8 cellular contexts compared by ENCODE assay signal in the genomic region with DNA sequence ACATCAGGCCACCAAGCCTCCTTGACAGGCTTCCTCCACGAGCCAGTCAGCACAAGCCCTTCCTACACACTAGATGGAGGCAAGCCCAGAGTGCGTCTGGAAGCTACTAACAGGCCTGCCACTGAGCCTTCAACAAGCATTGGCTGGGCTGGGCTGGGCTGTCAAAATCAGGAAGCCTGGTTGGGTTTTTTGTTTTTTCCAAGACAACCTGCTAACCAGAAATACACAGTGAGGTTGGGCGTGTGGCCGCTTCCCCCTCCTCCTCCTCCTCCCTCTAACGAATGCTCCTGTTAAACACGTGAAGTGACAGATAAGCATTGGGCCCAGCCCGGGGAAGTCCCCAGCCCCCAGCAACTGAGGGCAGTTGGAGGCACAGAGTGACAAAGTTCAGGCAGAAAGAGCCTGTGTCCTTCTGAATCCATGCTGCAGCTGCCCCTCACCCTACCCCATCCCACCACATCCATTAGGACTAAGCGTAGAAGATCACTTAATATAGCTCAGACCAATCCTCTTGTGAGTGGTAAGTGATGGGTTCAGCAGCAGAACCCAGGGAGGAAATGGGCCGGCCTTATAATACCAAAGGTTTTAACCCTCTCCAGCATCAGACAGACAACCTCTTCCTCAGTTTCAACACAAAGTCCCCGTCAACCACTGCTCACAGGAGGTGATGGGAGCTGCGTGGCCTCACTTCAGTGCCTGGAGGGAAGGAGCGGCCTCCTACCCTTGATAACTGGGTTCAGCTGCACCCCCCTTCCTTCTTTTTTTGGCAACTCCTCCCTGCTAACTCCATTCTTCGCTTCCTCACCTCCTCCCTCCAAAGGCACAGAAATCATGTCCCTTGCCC. TPM values are rescaled to one million over a fixed set of nuclear protein-coding genes. Genes with fewer than 3 reads are reported as not detected.
DNase-seq lines count a peak whose midpoint lies in the region; ATAC-seq and TF ChIP-seq lines count a peak whose summit lies in the region.

No MANE protein-coding gene starts in this region.

- H3K9me3 ChIP-seq in KOPT-K1 (ENCODE audit: insufficient read depth, low read length, poor library complexity, severe bottlenecking) (no peaks in the 10 kb centered on the region), lung (ENCODE audit: control insufficient read depth in 2 of 2, insufficient read depth in 1 of 2, low read length in 1 of 2) (no peaks in the 10 kb centered on the region)

- no peaks in the 10 kb centered on the region for H3K27me3 ChIP-seq in lung (ENCODE audit: control insufficient read depth, insufficient read depth)

- H3K36me3 ChIP-seq in KOPT-K1 (ENCODE audit: insufficient read depth, low read length) (peaks cover 9% of the 10 kb centered on the region; the same call in 1 of the 2 replicates), lung (ENCODE audit: control insufficient read depth in 2 of 2, insufficient read depth in 2 of 2, low read length in 2 of 2) (no peaks in the 10 kb centered on the region)

- TF ChIP-seq CTCF in lung (IDR thresholded peaks at IDR 0.05; ENCODE audit: control extremely low read depth, extremely low read depth), result no peak

- WGBS in lung, 2 donors, result 10 to 11% methylated on average over 13 of the region's 13 CpGs

- ATAC-seq in GM19351 (IDR thresholded peaks at IDR 0.05; ENCODE audit: unreplicated experiment) (peak; percentile 56), lung (ENCODE audit: insufficient read depth, low FRiP score) (peak; percentile 70), HG02571 (IDR thresholded peaks at IDR 0.05; ENCODE audit: unreplicated experiment) (no peak)

- peak overlapping the region; percentile 77 for H3K27ac ChIP-seq in KOPT-K1 (ENCODE audit: low read depth, low read length, poor library complexity, severe bottlenecking)
- peak overlapping the region; percentile 54 for H3K27ac ChIP-seq in cingulate gyrus (ENCODE audit: low read depth, low read length)
- H3K27ac ChIP-seq in lung (ENCODE audit: low read depth in 1 of 2, low read length in 1 of 2), result peak overlapping the region; percentile 10 to 62

- DNase-seq in AG08396 (ENCODE audit: low spot score), result peak; percentile 68
- peak; percentile 71 for DNase-seq in activated CD4-positive, CD25-positive, alpha-beta regulatory T cell treated with anti-CD3 and anti-CD28 coated beads, Interleukin-2, amount 50 U/mL, for 72 hours
- DNase-seq in lung (ENCODE audit: low spot score), result peak; percentile 58
- peak; percentile 64 for DNase-seq in stimulated activated CD8-positive, alpha-beta memory T cell treated with anti-CD3 and anti-CD28 coated beads, Interleukin-15, amount 100 ng/mL, for 1 hour (ENCODE audit: low read depth)

- peaks cover 2 to 5% of the 10 kb centered on the region in 2 donors for H3K4me1 ChIP-seq in lung (ENCODE audit: control insufficient read depth in 2 of 2, insufficient read depth in 2 of 2, low read length in 2 of 2)

- H3K4me3 ChIP-seq in lung, result no peak overlapping the region

RNA-seq across cellular contexts. Expression of a gene that starts 1.1 kb away (rescaled TPM):
- total RNA-seq in lung, result 1 to 10 TPM; 8.0 to 8.7 TPM
- polyA plus RNA-seq in lung, result 1 to 10 TPM; 1.3 to 1.5 TPM
